In genomic region chr10:121753726-121754476, GRCh38 we compare ENCODE assay signal across 8 cellular contexts.
A peak's percentile ranks its signal among the peaks of the same experiment; 100 is the strongest.
DNase-seq lines count a peak whose midpoint lies in the region; ATAC-seq, FAIRE-seq and TF ChIP-seq lines count a peak whose summit lies in the region.

No MANE protein-coding gene starts in this region.

- no peak overlapping the region for H2AFZ ChIP-seq in HepG2 (ENCODE audit: low read length)

- POLR2A ChIA-PET in activated CD4-positive, alpha-beta memory T cell treated with anti-CD3 and anti-CD28 coated beads, Interleukin-2, amount 10 ng/mL, durations not matched to agents 7 days and 5 days (lab: Charles Lee): no interaction called here
- POLR2A ChIA-PET in HepG2 (lab: Yijun Ruan, JAX): no interaction called here

- peaks cover 31% of the 10 kb centered on the region for H3K36me3 Mint-ChIP-seq in activated CD4-positive, alpha-beta memory T cell treated with anti-CD3 and anti-CD28 coated beads, Interleukin-2, amount 10 ng/mL, durations not matched to agents 7 days and 5 days (ENCODE audit: low read depth)

- H3K9me3 Mint-ChIP-seq in activated CD4-positive, alpha-beta memory T cell treated with anti-CD3 and anti-CD28 coated beads, Interleukin-2, amount 10 ng/mL, durations not matched to agents 7 days and 5 days: peaks cover 23% of the 10 kb centered on the region

- H3K4me3 ChIP-seq in HepG2 (replicated peaks in 1 of 3; ENCODE audit: insufficient read depth in 1 of 3, low read depth in 2 of 3, low read length in 3 of 3) (no peak overlapping the region), transverse colon (no peak overlapping the region)

- TF ChIP-seq POLR2A in HepG2 (IDR thresholded peaks at IDR 0.05; ENCODE audit: insufficient read depth in 1 of 2, low read depth in 2 of 2, low read length in 2 of 2) (no peak), transverse colon (IDR thresholded peaks at IDR 0.05) (no peak)

- CTCF ChIA-PET in activated CD4-positive, alpha-beta memory T cell treated with anti-CD3 and anti-CD28 coated beads, Interleukin-2, amount 10 ng/mL, durations not matched to agents 7 days and 5 days (lab: Charles Lee): no interaction called here
- CTCF ChIA-PET in HepG2 (lab: Yijun Ruan, JAX; ENCODE audit: low intra/inter-chr PET ratio, low total read pairs): interaction anchor here (1.1 kb wide), 1 partner anchor 19 kb away, joined by 3 read pairs; no protein-coding TSS in a partner anchor

- TF ChIP-seq EP300 in HepG2 (IDR thresholded peaks at IDR 0.05; ENCODE audit: low read depth in 2 of 2, low read length in 2 of 2) (no peak), HepG2 (CRISPR knock-in tag; IDR thresholded peaks at IDR 0.05; ENCODE audit: borderline replicate concordance) (no peak), transverse colon (IDR thresholded peaks at IDR 0.05; ENCODE audit: low read depth) (no peak)

- in situ Hi-C loops in HepG2 (cut with HindIII; ENCODE audit: extremely low pct_ligation_motif_present, low pct_unique_long_range_greater_than_20kb) (no loop called here), transverse colon (cut with MboI; ENCODE audit: low pct_ligation_motif_present in 1 of 4, low pct_unique_long_range_greater_than_20kb in 1 of 4, low sequenced_read_pairs in 3 of 4) (no loop called here)

- H3K27ac Mint-ChIP-seq in activated CD4-positive, alpha-beta memory T cell treated with anti-CD3 and anti-CD28 coated beads, Interleukin-2, amount 10 ng/mL, durations not matched to agents 7 days and 5 days: peak overlapping the region; percentile 57

- H3K27ac ChIP-seq in HepG2 (ENCODE audit: extremely low read length, insufficient read depth, low read length) (no peak overlapping the region), transverse colon (no peak overlapping the region)

- H3K79me2 ChIP-seq in HepG2 (ENCODE audit: insufficient read depth, low read length): no peaks in the 10 kb centered on the region

- TF ChIP-seq RAD21 in HepG2 (CRISPR knock-in tag; IDR thresholded peaks at IDR 0.05): no peak

- peaks cover 19% of the 10 kb centered on the region for H3K4me1 Mint-ChIP-seq in activated CD4-positive, alpha-beta memory T cell treated with anti-CD3 and anti-CD28 coated beads, Interleukin-2, amount 10 ng/mL, durations not matched to agents 7 days and 5 days

- H3K27me3 ChIP-seq in HepG2 (ENCODE audit: control insufficient read depth in 1 of 2, insufficient read depth in 2 of 2, low read length in 2 of 2) (no peaks in the 10 kb centered on the region), transverse colon (no peaks in the 10 kb centered on the region)

- H3K36me3 ChIP-seq in HepG2 (replicated peaks in 1 of 2; ENCODE audit: control insufficient read depth in 1 of 2, insufficient read depth in 2 of 2, low read length in 2 of 2): peaks cover 5 to 20% of the 10 kb centered on the region in 2 experiments; a peak in 3 of 5 replicates
- H3K36me3 ChIP-seq in transverse colon: peaks cover 0 to 17% (median 2%) of the 10 kb centered on the region in 4 donors

- BruUV-seq in HepG2 (replicated peaks; lab: Mats Ljungman, UMichigan): no TSS peak

- intact Hi-C loops in HepG2 (cut with micrococcal nuclease; ENCODE audit: unreplicated experiment) (no loop called here), transverse colon (cut with DNase I; ENCODE audit: low total_unique reads) (no loop called here)

- no peak for DNase-seq in activated CD4-positive, alpha-beta memory T cell treated with anti-CD3 and anti-CD28 coated beads, Interleukin-2, amount 10 ng/mL, durations not matched to agents 7 days and 5 days
- DNase-seq in HepG2 (ENCODE audit: low spot score) (no peak), transverse colon (no peak), NCI-H146 treated with DMSO at 0.1 percent for 48 hours (lab: John Stamatoyannopoulos, UW; ENCODE audit: unreplicated experiment) (no peak), GM19238 (ENCODE audit: insufficient read length, low spot score) (no peak)

- peak; percentile 87 for ATAC-seq in GM21381 (IDR thresholded peaks at IDR 0.05; ENCODE audit: unreplicated experiment)
- peak; percentile 93 for ATAC-seq in HG03520 (IDR thresholded peaks at IDR 0.05; ENCODE audit: unreplicated experiment)
- ATAC-seq in HepG2: peak; percentile 43; the same call in 1 of the 3 replicates

- no peak overlapping the region for H3K9ac ChIP-seq in HepG2 (ENCODE audit: insufficient read depth, low read depth, low read length)

- no peak overlapping the region for H3K4me2 ChIP-seq in HepG2 (ENCODE audit: low read depth, low read length)

- H4K20me1 ChIP-seq in HepG2 (ENCODE audit: insufficient read depth, low read length): no peaks in the 10 kb centered on the region

- H3K9me3 ChIP-seq in HepG2 (ENCODE audit: low read length): peaks cover 25% of the 10 kb centered on the region
- peaks cover 4 to 14% of the 10 kb centered on the region in 2 donors for H3K9me3 ChIP-seq in transverse colon

- FAIRE-seq in HepG2 (lab: Jason Lieb, UNC): no peak

- H3K4me1 ChIP-seq in HepG2 (ENCODE audit: insufficient read depth, low read length) (no peaks in the 10 kb centered on the region), transverse colon (peaks cover 0 to 5% (median 0%) of the 10 kb centered on the region in 4 donors)

- H3K4me3 Mint-ChIP-seq in activated CD4-positive, alpha-beta memory T cell treated with anti-CD3 and anti-CD28 coated beads, Interleukin-2, amount 10 ng/mL, durations not matched to agents 7 days and 5 days: no peak overlapping the region

- WGBS in HepG2 (ENCODE audit: low lambda C conversion rate): 95% methylated on average over 6 of the region's 6 CpGs
- 66 to 71% methylated on average over 5 to 6 of the region's 6 CpGs for whole genome bisulfite sequencing in transverse colon (ENCODE audit: low coverage in 1 of 2), 2 donors

- no peaks in the 10 kb centered on the region for H3K27me3 Mint-ChIP-seq in activated CD4-positive, alpha-beta memory T cell treated with anti-CD3 and anti-CD28 coated beads, Interleukin-2, amount 10 ng/mL, durations not matched to agents 7 days and 5 days

- peak; percentile 24; the same call in 2 of the 3 replicates for TF ChIP-seq CTCF in GM12872 (IDR thresholded peaks at IDR 0.05; ENCODE audit: insufficient read depth, low read depth, low read length)
- TF ChIP-seq CTCF in HepG2 (CRISPR knock-in tag; IDR thresholded peaks at IDR 0.05): no peak
- TF ChIP-seq CTCF in transverse colon (IDR thresholded peaks at IDR 0.05): no peak

TF ChIP-seq in HepG2, 621 proteins besides CTCF, POLR2A, EP300 and RAD21 (continues in another document):
- no peak for TF ChIP-seq SOX6 (IDR thresholded peaks at IDR 0.05)
- TF ChIP-seq SOX6 (CRISPR knock-in tag; IDR thresholded peaks at IDR 0.05): no peak
- no peak for TF ChIP-seq ZC3H4 (CRISPR knock-in tag; IDR thresholded peaks at IDR 0.05; ENCODE audit: borderline replicate concordance)
- TF ChIP-seq ZSCAN29 (CRISPR knock-in tag; conservative IDR thresholded peaks at IDR 0.05): no peak
- no peak for TF ChIP-seq ZSCAN30 (CRISPR knock-in tag; IDR thresholded peaks at IDR 0.05)
- TF ChIP-seq NCOR1 (IDR thresholded peaks at IDR 0.05; ENCODE audit: borderline replicate concordance, low read length): no peak
- no peak for TF ChIP-seq ARID5B (CRISPR knock-in tag; IDR thresholded peaks at IDR 0.05)
- TF ChIP-seq ZFP1 (CRISPR knock-in tag; IDR thresholded peaks at IDR 0.05): no peak
- TF ChIP-seq HOXA9 (CRISPR knock-in tag; IDR thresholded peaks at IDR 0.05; ENCODE audit: borderline replicate concordance): no peak
- TF ChIP-seq ATM (IDR thresholded peaks at IDR 0.05; ENCODE audit: borderline replicate concordance): no peak
- no peak for TF ChIP-seq THRA (CRISPR knock-in tag; IDR thresholded peaks at IDR 0.05; ENCODE audit: borderline replicate concordance)
- no peak for TF ChIP-seq ZNF713 (CRISPR knock-in tag; IDR thresholded peaks at IDR 0.05)
- TF ChIP-seq TP53 (CRISPR knock-in tag; conservative IDR thresholded peaks at IDR 0.05): no peak
- TF ChIP-seq ZBTB20 (CRISPR knock-in tag; IDR thresholded peaks at IDR 0.05; ENCODE audit: borderline replicate concordance, low read depth): no peak

Comparison
In these comparisons a context has a peak if more than half of its experiments do, and no peak if none do; other contexts are left out.
1. ATAC-seq: peak in every context shown above with its lines; median percentile 93 in HG03520; 87 in GM21381; 43 in HepG2.